ENCODE assay signal across 9 cellular contexts in genomic region chr1:1208713-1209433, GRCh38. TPM values are rescaled to one million over a fixed set of nuclear protein-coding genes. Genes with fewer than 3 reads are reported as not detected.
A peak's percentile ranks its signal among the peaks of the same experiment; 100 is the strongest.
DNase-seq lines count a peak whose midpoint lies in the region; TF ChIP-seq lines count a peak whose summit lies in the region.
"Had no signal": no experiment of that assay in that cellular context is flagged by ENCODE, and none has a peak within 500 bp of the region (broad histone marks: within the 10 kb centered on the region; RNA-seq: fewer than 3 reads in every experiment).

No MANE protein-coding gene starts in this region.

- H3K27ac ChIP-seq in GM23248, result no peak overlapping the region
- H3K27ac ChIP-seq in SJSA1, result peak overlapping the region; percentile 25; the same call in 1 of the 2 replicates
- H3K27ac ChIP-seq in breast epithelium, result peak overlapping the region; percentile 61 to 81
- H3K27ac ChIP-seq in WERI-Rb-1, result no peak overlapping the region

- no peaks in the 10 kb centered on the region for H3K79me2 ChIP-seq in GM23248 (ENCODE audit: insufficient read depth)

- no peaks in the 10 kb centered on the region for H4K20me1 ChIP-seq in GM23248 (ENCODE audit: insufficient read depth)

- no peaks in the 10 kb centered on the region for H3K36me3 ChIP-seq in GM23248 (ENCODE audit: low read depth)
- no peaks in the 10 kb centered on the region for H3K36me3 ChIP-seq in SJSA1
- H3K36me3 ChIP-seq in breast epithelium, result no peaks in the 10 kb centered on the region
- no peaks in the 10 kb centered on the region for H3K36me3 ChIP-seq in WERI-Rb-1

- DNase-seq in GM23248, result no peak
- no peak for DNase-seq in SJSA1 (ENCODE audit: low read depth in 1 of 2, low spot score in 2 of 2)
- no peak for DNase-seq in breast epithelium (ENCODE audit: low spot score in 2 of 2)
- peak; percentile 55 for DNase-seq in stimulated activated CD4-positive, alpha-beta T cell treated with anti-CD3 and anti-CD28 coated beads, Interleukin-2, amount 100 ng/mL, for 4 hours (ENCODE audit: low read depth)
- DNase-seq in NCI-H2196 (lab: John Stamatoyannopoulos, UW; ENCODE audit: unreplicated experiment), result no peak
- DNase-seq in NCI-H774 (lab: John Stamatoyannopoulos, UW), result no peak
- DNase-seq in GM03348 (ENCODE audit: low spot score), result no peak
- DNase-seq in WERI-Rb-1, result no peak

- TF ChIP-seq CTCF in breast epithelium (IDR thresholded peaks at IDR 0.05) (no peak), WERI-Rb-1 (IDR thresholded peaks at IDR 0.05; ENCODE audit: low read depth, low read length) (no peak)

- peak overlapping the region; percentile 81; the same call in 1 of the 2 replicates for H2AFZ ChIP-seq in GM23248

- H3K9me3 ChIP-seq in GM23248 (ENCODE audit: low read depth) (no peaks in the 10 kb centered on the region), SJSA1 (replicated peaks) (no peaks in the 10 kb centered on the region), breast epithelium (no peaks in the 10 kb centered on the region), WERI-Rb-1 (ENCODE audit: severe bottlenecking) (no peaks in the 10 kb centered on the region)

- H3K9me2 ChIP-seq in GM23248 (ENCODE audit: insufficient read depth), result no peaks in the 10 kb centered on the region

- in situ Hi-C loops in GM23248 (cut with MboI), result no loop called here

- H3K4me2 ChIP-seq in GM23248 (ENCODE audit: unreplicated experiment), result peak overlapping the region; percentile 67

- H3K27me3 ChIP-seq in GM23248 (replicated peaks; ENCODE audit: insufficient read depth) (no peaks in the 10 kb centered on the region), SJSA1 (replicated peaks) (no peaks in the 10 kb centered on the region), breast epithelium (no peaks in the 10 kb centered on the region), WERI-Rb-1 (ENCODE audit: insufficient read depth, low read depth, severe bottlenecking) (no peaks in the 10 kb centered on the region)

- WGBS in GM23248 (ENCODE audit: low coverage in 1 of 2, low lambda C conversion rate in 2 of 2, missing lambda C conversion rate in 2 of 2), 2 experiments, result 67 to 82% methylated on average over 23 to 34 of the region's 38 CpGs

- peak overlapping the region; percentile 72 for H3K9ac ChIP-seq in GM23248

- H3F3A ChIP-seq in GM23248 (ENCODE audit: insufficient read depth), result no peaks in the 10 kb centered on the region

- intact Hi-C loops in breast epithelium (cut with DNase I; ENCODE audit: low total_unique reads), result no loop called here

- H3K4me1 ChIP-seq in GM23248 (ENCODE audit: insufficient read depth) (no peaks in the 10 kb centered on the region), SJSA1 (replicated peaks) (peaks cover 17% of the 10 kb centered on the region), breast epithelium (peaks cover 0 to 11% of the 10 kb centered on the region in 2 donors)

- TF ChIP-seq POLR2A in breast epithelium (IDR thresholded peaks at IDR 0.05), result no peak

- H3K4me3 ChIP-seq in GM23248 (no peak overlapping the region), SJSA1 (no peak overlapping the region), breast epithelium (peak overlapping the region; percentile 16 to 67 (median 45)), WERI-Rb-1 (ENCODE audit: low read depth, low read length) (no peak overlapping the region)

RNA-seq across cellular contexts. Expression of gene TNFRSF18, which starts 2.5 kb away (rescaled TPM):
- total RNA-seq in GM23248 (2014; rRNA removed; shearing (Covaris generic)), result not detected in 2 replicates
- polyA plus RNA-seq in GM23248 (2016; fragmentation: Nextera tagmentation; extraction: Ambion mirVana), result 0.18 TPM in 1 of 2 replicates, not detected in the other
- not detected in 2 replicates for total RNA-seq in SJSA1 (2014; rRNA removed; shearing (Covaris generic))
- 1 to 10 TPM in 2 of 3 donors, not detected in 1; 1.9 to 5.9 TPM for total RNA-seq in breast epithelium
- total RNA-seq: urinary bladder had no signal

RNA-seq across cellular contexts. Expression of gene TNFRSF4, which starts 5.1 kb away (rescaled TPM):
- total RNA-seq in GM23248 (2014; rRNA removed; shearing (Covaris generic)), result not detected in 2 replicates
- not detected in 2 replicates for polyA plus RNA-seq in GM23248 (2016; fragmentation: Nextera tagmentation; extraction: Ambion mirVana)
- total RNA-seq in SJSA1 (2014; rRNA removed; shearing (Covaris generic)), result not detected in 2 replicates
- 1 to 10 TPM in 2 of 3 donors, under 1 TPM in 1; 0.64 to 2.3 (median 1.6) TPM for total RNA-seq in breast epithelium

RNA-seq across cellular contexts. Expression of gene SDF4, which starts 22.9 kb away (rescaled TPM):
- total RNA-seq in GM23248 (2014; rRNA removed; shearing (Covaris generic)), result 214 and 216 TPM in 2 replicates
- 261 and 269 TPM in 2 replicates for polyA plus RNA-seq in GM23248 (2016; fragmentation: Nextera tagmentation; extraction: Ambion mirVana)
- 154 and 156 TPM in 2 replicates for total RNA-seq in SJSA1 (2014; rRNA removed; shearing (Covaris generic))
- 100 to 1,000 TPM in 1 of 3 donors, 10 to 100 TPM in 2; 58.0 to 111 (median 79.3) TPM for total RNA-seq in breast epithelium

RNA-seq across cellular contexts. Expression of gene B3GALT6, which starts 23.2 kb away (rescaled TPM):
- total RNA-seq in GM23248 (2014; rRNA removed; shearing (Covaris generic)), result 50.3 and 52.5 TPM in 2 replicates
- polyA plus RNA-seq in GM23248 (2016; fragmentation: Nextera tagmentation; extraction: Ambion mirVana), result 6.5 and 8.3 TPM in 2 replicates
- total RNA-seq in SJSA1 (2014; rRNA removed; shearing (Covaris generic)), result 50.1 and 51.3 TPM in 2 replicates
- total RNA-seq in breast epithelium, result 10 to 100 TPM; 14.4 to 16.0 (median 14.4) TPM

RNA-seq across cellular contexts. Expression of gene TTLL10, which starts 35.2 kb away (rescaled TPM):
- total RNA-seq in GM23248 (2014; rRNA removed; shearing (Covaris generic)), result not detected in 2 replicates
- not detected in 2 replicates for polyA plus RNA-seq in GM23248 (2016; fragmentation: Nextera tagmentation; extraction: Ambion mirVana)
- not detected in 2 replicates for total RNA-seq in SJSA1 (2014; rRNA removed; shearing (Covaris generic))
- total RNA-seq in breast epithelium, result under 1 TPM; 0.15 to 0.33 (median 0.16) TPM
- total RNA-seq: urinary bladder had no signal

Comparison
In these comparisons a context has a peak if more than half of its experiments do, and no peak if none do; other contexts are left out.
1. H3K27ac ChIP-seq: peak in SJSA1 (single experiment) and breast epithelium (2 of 2); none in GM23248 (single experiment) and WERI-Rb-1 (single experiment).
2. H3K4me3 ChIP-seq: peak in breast epithelium (3 of 3); none in GM23248 (single experiment), SJSA1 (single experiment) and WERI-Rb-1 (single experiment).